ENCODE assay signal across 38 cellular contexts in genomic region chr2:124520953-124521352, GRCh38.
"Had no signal": no experiment of that assay in that cellular context is flagged by ENCODE, and none has a peak within 500 bp of the region (broad histone marks: within the 10 kb centered on the region; RNA-seq: fewer than 3 reads in every experiment).

No MANE protein-coding gene starts in this region.

- FAIRE-seq: astrocyte, TTC549 had no signal

- H3K27me3 Mint-ChIP-seq: activated B cell treated with CpG ODN at 0.5 μM for 24 hours; activated CD4-positive, alpha-beta memory T cell treated with anti-CD3 and anti-CD28 coated beads for 36 hours; activated CD4-positive, alpha-beta T cell treated with anti-CD3 and anti-CD28 coated beads, Interleukin-2, amount 10 ng/mL, durations not matched to agents 24 days and 14 days; activated CD8-positive, alpha-beta T cell treated with anti-CD3 and anti-CD28 coated beads for 36 hours; activated naive CD8-positive, alpha-beta T cell treated with anti-CD3 and anti-CD28 coated beads for 36 hours; activated T-helper 17 cell treated with anti-CD3 and anti-CD28 coated beads, Interleukin-2, amount 50 U/mL, for 72 hours had no signal

- H3K27ac Mint-ChIP-seq: activated B cell treated with CpG ODN at 0.5 μM for 24 hours; activated CD4-positive, alpha-beta memory T cell treated with anti-CD3 and anti-CD28 coated beads for 36 hours; activated CD4-positive, alpha-beta T cell treated with anti-CD3 and anti-CD28 coated beads, Interleukin-2, amount 10 ng/mL, durations not matched to agents 24 days and 14 days; activated CD8-positive, alpha-beta T cell treated with anti-CD3 and anti-CD28 coated beads for 36 hours; activated naive CD4-positive, alpha-beta T cell treated with anti-CD3 and anti-CD28 coated beads for 36 hours; activated naive CD4-positive, alpha-beta T cell treated with anti-CD3 and anti-CD28 coated beads, Interleukin-2, amount 50 U/mL, for 72 hours; activated naive CD8-positive, alpha-beta T cell treated with anti-CD3 and anti-CD28 coated beads for 36 hours; activated T-cell treated with anti-CD3 and anti-CD28 coated beads, Interleukin-2, amount 50 U/mL, for 72 hours; activated T-helper 1 cell treated with anti-CD3 and anti-CD28 coated beads, Interleukin-12 subunit alpha, Interleukin-12 subunit beta, Interleukin-2, Interleukin-4 antibody, amounts not matched to agents 30 ng/mL and 10 ng/mL and 1 ng/mL, durations not matched to agents 14 hours and 24 hours and 36 hours; activated T-helper 17 cell treated with anti-CD3 and anti-CD28 coated beads, Interleukin-2, amount 50 U/mL, for 72 hours; T-helper 1 cell treated with Interleukin-12 subunit alpha and Interleukin-12 subunit beta and Interleukin-4 antibody, amounts not matched to agents 30 μg/mL and 1 μg/mL, for 36 hours; T-helper 2 cell treated with Interferon-gamma antibody and Interleukin-4, amounts not matched to agents 5 μg/mL and 100 μg/mL, for 36 hours had no signal

- H3K36me3 ChIP-seq: adrenal gland, brain microvascular endothelial cell, breast epithelium had no signal

- H3K27ac ChIP-seq: adrenal gland, body of pancreas, brain microvascular endothelial cell, breast epithelium, VCaP had no signal

- H3K9me3 ChIP-seq: adrenal gland, body of pancreas, breast epithelium had no signal

- H3K4me3 ChIP-seq: adrenal gland, body of pancreas, breast epithelium had no signal

- ATAC-seq: activated CD8-positive, alpha-beta T cell treated with anti-CD3 and anti-CD28 coated beads for 36 hours; activated naive CD4-positive, alpha-beta T cell treated with anti-CD3 and anti-CD28 coated beads, Interleukin-2, amount 50 U/mL, for 72 hours; activated T-cell treated with anti-CD3 and anti-CD28 coated beads, Interleukin-2, amount 50 U/mL, for 4 hours; activated T-cell treated with anti-CD3 and anti-CD28 coated beads, Interleukin-2, amount 50 U/mL, for 72 hours; activated T-helper 17 cell treated with anti-CD3 and anti-CD28 coated beads, Interleukin-2, amount 50 U/mL, for 72 hours; body of pancreas had no signal

- H3K36me3 Mint-ChIP-seq: activated CD4-positive, alpha-beta memory T cell treated with anti-CD3 and anti-CD28 coated beads for 36 hours; activated naive CD4-positive, alpha-beta T cell treated with anti-CD3 and anti-CD28 coated beads, Interleukin-2, amount 50 U/mL, for 72 hours; activated naive CD8-positive, alpha-beta T cell treated with anti-CD3 and anti-CD28 coated beads for 36 hours had no signal

- DNase-seq: activated B cell treated with CpG ODN at 0.5 μM for 24 hours; activated CD4-positive, alpha-beta memory T cell treated with anti-CD3 and anti-CD28 coated beads for 36 hours; activated CD4-positive, alpha-beta T cell treated with anti-CD3 and anti-CD28 coated beads for 4 hours; activated CD4-positive, alpha-beta T cell treated with anti-CD3 and anti-CD28 coated beads, Interleukin-2, amount 10 ng/mL, durations not matched to agents 24 days and 14 days; activated CD4-positive, alpha-beta T cell treated with anti-CD3 and anti-CD28 coated beads, Interleukin-2, amount 50 U/mL, for 1 hour; activated CD4-positive, alpha-beta T cell treated with anti-CD3 and anti-CD28 coated beads, Interleukin-2, amount 50 U/mL, for 4 hours; activated CD4-positive, CD25-positive, alpha-beta regulatory T cell treated with anti-CD3 and anti-CD28 coated beads, Interleukin-2, amount 50 U/mL, for 72 hours; activated CD8-positive, alpha-beta memory T cell treated with anti-CD3 and anti-CD28 coated beads, Interleukin-2, amount 50 U/mL, for 4 hours; activated CD8-positive, alpha-beta T cell treated with anti-CD3 and anti-CD28 coated beads for 36 hours; activated effector memory CD4-positive, alpha-beta T cell treated with anti-CD3 and anti-CD28 coated beads, Interleukin-2, amount 50 U/mL, for 16 hours; activated gamma-delta T cell treated with Interleukin-2 at 50 U/mL for 16 hours; activated naive CD4-positive, alpha-beta T cell; activated naive CD4-positive, alpha-beta T cell treated with anti-CD3 and anti-CD28 coated beads for 36 hours; activated naive CD4-positive, alpha-beta T cell treated with anti-CD3 and anti-CD28 coated beads, Interleukin-2, amount 50 U/mL, for 16 hours; activated naive CD8-positive, alpha-beta T cell treated with anti-CD3 and anti-CD28 coated beads for 36 hours; activated T-cell treated with anti-CD3 and anti-CD28 coated beads for 4 hours; activated T-cell treated with anti-CD3 and anti-CD28 coated beads, Interleukin-2, amount 50 U/mL, for 1 hour; activated T-cell treated with anti-CD3 and anti-CD28 coated beads, Interleukin-2, amount 50 U/mL, for 4 hours; activated T-cell treated with anti-CD3 and anti-CD28 coated beads, Interleukin-2, amount 50 U/mL, for 72 hours; adrenal gland; amniotic stem cell; aorta; body of pancreas; brain microvascular endothelial cell; central memory CD4-positive, alpha-beta T cell; SW 1271; T-helper 1 cell; T-helper 2 cell; T-helper 9 cell had no signal

- H3K4me3 Mint-ChIP-seq: activated B cell treated with CpG ODN at 0.5 μM for 24 hours; activated CD4-positive, alpha-beta memory T cell treated with anti-CD3 and anti-CD28 coated beads for 36 hours; activated CD4-positive, alpha-beta T cell treated with anti-CD3 and anti-CD28 coated beads, Interleukin-2, amount 10 ng/mL, durations not matched to agents 24 days and 14 days; activated CD8-positive, alpha-beta T cell treated with anti-CD3 and anti-CD28 coated beads for 36 hours; activated naive CD4-positive, alpha-beta T cell treated with anti-CD3 and anti-CD28 coated beads for 36 hours; activated naive CD8-positive, alpha-beta T cell treated with anti-CD3 and anti-CD28 coated beads for 36 hours; activated T-cell treated with anti-CD3 and anti-CD28 coated beads, Interleukin-2, amount 50 U/mL, for 4 hours; activated T-cell treated with anti-CD3 and anti-CD28 coated beads, Interleukin-2, amount 50 U/mL, for 72 hours; activated T-helper 1 cell treated with anti-CD3 and anti-CD28 coated beads, Interleukin-12 subunit alpha, Interleukin-12 subunit beta, Interleukin-2, Interleukin-4 antibody, amounts not matched to agents 30 ng/mL and 10 ng/mL and 1 ng/mL, durations not matched to agents 14 hours and 24 hours and 36 hours; activated T-helper 17 cell treated with anti-CD3 and anti-CD28 coated beads, Interleukin-2, amount 50 U/mL, for 72 hours; T-helper 1 cell treated with Interleukin-12 subunit alpha and Interleukin-12 subunit beta and Interleukin-4 antibody, amounts not matched to agents 30 μg/mL and 1 μg/mL, for 36 hours; T-helper 2 cell treated with Interferon-gamma antibody and Interleukin-4, amounts not matched to agents 5 μg/mL and 100 μg/mL, for 36 hours had no signal

- H3K4me1 Mint-ChIP-seq: activated B cell treated with CpG ODN at 0.5 μM for 24 hours; activated CD4-positive, alpha-beta T cell treated with anti-CD3 and anti-CD28 coated beads, Interleukin-2, amount 10 ng/mL, durations not matched to agents 24 days and 14 days; activated naive CD8-positive, alpha-beta T cell treated with anti-CD3 and anti-CD28 coated beads for 36 hours; activated T-helper 17 cell treated with anti-CD3 and anti-CD28 coated beads, Interleukin-2, amount 50 U/mL, for 72 hours had no signal

- H3K27me3 ChIP-seq: adrenal gland, body of pancreas, brain microvascular endothelial cell, breast epithelium had no signal

- H3K4me1 ChIP-seq: adrenal gland, breast epithelium had no signal
